ENCODE assay signal across 12 cellular contexts in the genomic region with DNA sequence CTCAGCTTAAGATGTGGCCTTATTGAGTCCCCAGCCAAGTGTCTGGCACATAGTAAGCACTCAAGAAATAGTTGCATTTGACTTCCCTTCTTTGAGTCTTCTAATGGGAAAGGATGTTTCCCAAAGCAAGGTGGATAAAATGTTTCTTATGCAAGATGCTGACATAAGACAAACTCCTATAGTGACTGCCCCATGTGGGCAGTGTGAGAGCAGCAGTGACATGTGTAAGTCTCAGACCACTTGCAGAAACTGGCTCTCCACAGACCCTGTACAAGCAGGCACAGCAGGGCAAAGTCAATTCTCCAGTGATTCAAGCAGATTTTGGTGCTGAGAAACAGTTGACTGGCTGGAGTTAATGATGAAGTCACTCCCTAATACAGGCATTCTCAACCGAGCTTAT.
"Had no signal": no experiment of that assay in that cellular context is flagged by ENCODE, and none has a peak within 500 bp of the region (broad histone marks: within the 10 kb centered on the region; RNA-seq: fewer than 3 reads in every experiment).

No MANE protein-coding gene starts in this region.

- H3K27ac ChIP-seq: brain microvascular endothelial cell, right atrium auricular region, thyroid gland had no signal

- H3K4me3 ChIP-seq: right atrium auricular region, smooth muscle cell, thyroid gland had no signal

- ATAC-seq: effector memory CD8-positive, alpha-beta T cell; naive thymus-derived CD4-positive, alpha-beta T cell had no signal

- H3K4me3 Mint-ChIP-seq: activated CD4-positive, alpha-beta T cell treated with anti-CD3 and anti-CD28 coated beads, Interleukin-2, amount 10 ng/mL, durations not matched to agents 7 days and 5 days; activated naive CD8-positive, alpha-beta T cell; effector memory CD8-positive, alpha-beta T cell; naive thymus-derived CD4-positive, alpha-beta T cell had no signal

- H3K4me2 ChIP-seq: smooth muscle cell had no signal

- H3K4me1 ChIP-seq: right atrium auricular region had no signal

- H3K27ac Mint-ChIP-seq: activated CD4-positive, alpha-beta T cell treated with anti-CD3 and anti-CD28 coated beads, Interleukin-2, amount 10 ng/mL, durations not matched to agents 7 days and 5 days; activated naive CD8-positive, alpha-beta T cell; activated T-helper 2 cell treated with anti-CD3 and anti-CD28 coated beads, Interferon-gamma antibody, Interleukin-2, Interleukin-4, amounts not matched to agents 10 μg/mL and 5 μg/mL and 100 μg/mL, durations not matched to agents 14 hours and 24 hours and 36 hours; effector memory CD8-positive, alpha-beta T cell; naive thymus-derived CD4-positive, alpha-beta T cell had no signal

- H3K9me3 Mint-ChIP-seq: activated CD4-positive, alpha-beta T cell treated with anti-CD3 and anti-CD28 coated beads, Interleukin-2, amount 10 ng/mL, durations not matched to agents 7 days and 5 days; activated T-helper 2 cell treated with anti-CD3 and anti-CD28 coated beads, Interferon-gamma antibody, Interleukin-2, Interleukin-4, amounts not matched to agents 10 μg/mL and 5 μg/mL and 100 μg/mL, durations not matched to agents 14 hours and 24 hours and 36 hours had no signal

- H3K36me3 Mint-ChIP-seq: activated naive CD8-positive, alpha-beta T cell had no signal

- H3K4me1 Mint-ChIP-seq: activated CD4-positive, alpha-beta T cell treated with anti-CD3 and anti-CD28 coated beads, Interleukin-2, amount 10 ng/mL, durations not matched to agents 7 days and 5 days; naive thymus-derived CD4-positive, alpha-beta T cell had no signal

- H3K9me3 ChIP-seq: right atrium auricular region, thyroid gland had no signal

- DNase-seq: activated CD4-positive, alpha-beta T cell treated with anti-CD3 and anti-CD28 coated beads, Interleukin-2, amount 10 ng/mL, durations not matched to agents 7 days and 5 days; activated CD4-positive, CD25-positive, alpha-beta regulatory T cell; activated T-cell treated with anti-CD3 and anti-CD28 coated beads for 4 hours; brain microvascular endothelial cell; effector memory CD8-positive, alpha-beta T cell; naive thymus-derived CD4-positive, alpha-beta T cell; posterior cingulate gyrus; thyroid gland had no signal

- H3K27me3 ChIP-seq: brain microvascular endothelial cell, right atrium auricular region, thyroid gland had no signal

- H3K36me3 ChIP-seq: brain microvascular endothelial cell, right atrium auricular region, thyroid gland had no signal
